Comparison of ENCODE assay signal across 8 cellular contexts in the genomic region with DNA sequence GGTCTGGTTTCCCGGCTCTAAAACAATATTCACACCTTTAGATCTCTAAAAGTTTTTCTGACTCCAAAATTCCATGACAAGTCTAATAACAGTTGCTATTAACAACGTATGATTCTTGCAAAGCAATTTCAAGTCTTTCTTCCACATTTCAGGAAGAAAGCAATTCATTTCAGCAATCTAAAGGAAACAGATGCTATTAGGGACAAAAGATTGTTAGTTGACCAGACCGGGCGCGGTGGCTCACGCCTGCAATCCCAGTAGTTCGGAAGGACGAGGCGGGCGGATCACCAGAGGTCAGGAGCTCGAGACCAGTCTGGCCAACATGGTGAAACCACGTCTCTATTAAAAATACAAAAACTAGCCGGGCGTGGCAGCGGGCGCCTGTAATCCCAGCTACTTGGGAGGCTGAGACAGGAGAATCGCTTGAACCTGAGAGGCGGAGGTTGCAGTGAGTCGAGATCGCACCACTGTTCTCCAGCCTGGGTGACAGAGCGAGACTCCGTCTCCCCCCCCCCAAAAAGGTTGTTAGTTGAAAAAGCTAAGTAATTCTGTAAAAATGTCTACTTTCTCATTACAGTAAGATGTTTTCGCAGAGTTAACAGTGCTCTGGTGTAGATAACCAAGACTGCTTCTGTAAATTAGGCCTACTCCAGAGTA. TPM values are rescaled to one million over a fixed set of nuclear protein-coding genes. Genes with fewer than 3 reads are reported as not detected.
DNase-seq lines count a peak whose midpoint lies in the region; ATAC-seq and TF ChIP-seq lines count a peak whose summit lies in the region.

No MANE protein-coding gene starts in this region.

- no peak for ATAC-seq in lower lobe of right lung

- H3K27me3 ChIP-seq in mammary epithelial cell (ENCODE audit: insufficient read depth, low read length), result no peaks in the 10 kb centered on the region
- H3K27me3 ChIP-seq in lower lobe of right lung (ENCODE audit: low read depth), result no peaks in the 10 kb centered on the region

- no peaks in the 10 kb centered on the region for H4K20me1 ChIP-seq in mammary epithelial cell (ENCODE audit: insufficient read depth, low read length)

- BruUV-seq in mammary epithelial cell (replicated peaks; lab: Mats Ljungman, UMichigan), result no TSS peak

- H3K27me3 Mint-ChIP-seq in activated CD4-positive, alpha-beta T cell treated with anti-CD3 and anti-CD28 coated beads, Interleukin-2, amount 10 ng/mL, durations not matched to agents 7 days and 5 days, result no peaks in the 10 kb centered on the region
- no peaks in the 10 kb centered on the region for H3K27me3 Mint-ChIP-seq in type B pancreatic cell

- H3K9me3 ChIP-seq in mammary epithelial cell (replicated peaks; ENCODE audit: insufficient read depth, low read length) (no peaks in the 10 kb centered on the region), lower lobe of right lung (no peaks in the 10 kb centered on the region)

- peak overlapping the region; percentile 83 for H2AFZ ChIP-seq in mammary epithelial cell (ENCODE audit: low read depth, low read length)

- H3K79me2 ChIP-seq in mammary epithelial cell (ENCODE audit: insufficient read depth, low read length), result peaks cover 77% of the 10 kb centered on the region

- H3K4me3 Mint-ChIP-seq in activated CD4-positive, alpha-beta T cell treated with anti-CD3 and anti-CD28 coated beads, Interleukin-2, amount 10 ng/mL, durations not matched to agents 7 days and 5 days, result peak overlapping the region; percentile 91
- peak overlapping the region; percentile 97 for H3K4me3 Mint-ChIP-seq in type B pancreatic cell

- dilution Hi-C loops in mammary epithelial cell (cut with HindIII; ENCODE audit: low sequenced_read_pairs), result no loop called here

- H3K36me3 ChIP-seq in mammary epithelial cell (ENCODE audit: insufficient read depth, low read length), result no peaks in the 10 kb centered on the region
- no peaks in the 10 kb centered on the region for H3K36me3 ChIP-seq in lower lobe of right lung

- H3K9me3 Mint-ChIP-seq in activated CD4-positive, alpha-beta T cell treated with anti-CD3 and anti-CD28 coated beads, Interleukin-2, amount 10 ng/mL, durations not matched to agents 7 days and 5 days, result no peaks in the 10 kb centered on the region
- no peaks in the 10 kb centered on the region for H3K9me3 Mint-ChIP-seq in type B pancreatic cell

- H3K4me3 ChIP-seq in mammary epithelial cell (replicated peaks in 1 of 3; ENCODE audit: insufficient read depth in 1 of 3, low read depth in 2 of 3, low read length in 3 of 3) (peak overlapping the region; percentile 77 to 80 (median 78)), lower lobe of right lung (peak overlapping the region; percentile 76)

- in situ Hi-C loops in mammary epithelial cell (cut with MboI; ENCODE audit: low sequenced_read_pairs in 2 of 2), result no loop called here

- H3K36me3 Mint-ChIP-seq in activated CD4-positive, alpha-beta T cell treated with anti-CD3 and anti-CD28 coated beads, Interleukin-2, amount 10 ng/mL, durations not matched to agents 7 days and 5 days (ENCODE audit: low read depth), result no peaks in the 10 kb centered on the region
- no peaks in the 10 kb centered on the region for H3K36me3 Mint-ChIP-seq in type B pancreatic cell

- peak overlapping the region; percentile 91 for H3K27ac ChIP-seq in mammary epithelial cell (ENCODE audit: insufficient read depth, low read depth, low read length)
- peak overlapping the region; percentile 95 for H3K27ac ChIP-seq in lower lobe of right lung

- peak overlapping the region; percentile 95 for H3K9ac ChIP-seq in mammary epithelial cell (ENCODE audit: insufficient read depth, low read length)

- H3K4me1 ChIP-seq in mammary epithelial cell (ENCODE audit: insufficient read depth, low read length) (peaks cover 15% of the 10 kb centered on the region), lower lobe of right lung (peaks cover 41% of the 10 kb centered on the region)

- CTCF ChIA-PET in activated CD4-positive, alpha-beta T cell treated with anti-CD3 and anti-CD28 coated beads, Interleukin-2, amount 10 ng/mL, durations not matched to agents 7 days and 5 days (lab: Charles Lee), result interaction anchor here (1.0 kb wide), 1 partner anchor 155 kb away, joined by 3 read pairs; no protein-coding TSS in a partner anchor
- CTCF ChIA-PET in mammary epithelial cell (lab: Charles Lee; ENCODE audit: low non-redundant PET), result no interaction called here

- H3K27ac Mint-ChIP-seq in activated CD4-positive, alpha-beta T cell treated with anti-CD3 and anti-CD28 coated beads, Interleukin-2, amount 10 ng/mL, durations not matched to agents 7 days and 5 days, result peak overlapping the region; percentile 90
- H3K27ac Mint-ChIP-seq in type B pancreatic cell, result peak overlapping the region; percentile 97

- POLR2A ChIA-PET in activated CD4-positive, alpha-beta T cell treated with anti-CD3 and anti-CD28 coated beads, Interleukin-2, amount 10 ng/mL, durations not matched to agents 7 days and 5 days (lab: Charles Lee), result no interaction called here

- no peak for TF ChIP-seq CTCF in mammary epithelial cell (conservative IDR thresholded peaks at IDR 0.05 in 1 of 2, IDR thresholded peaks at IDR 0.05 in 1 of 2; ENCODE audit: extremely low read depth in 1 of 2, insufficient read depth in 1 of 2, low read depth in 1 of 2, low read length in 2 of 2)
- no peak for TF ChIP-seq CTCF in lower lobe of right lung (IDR thresholded peaks at IDR 0.05)
- no peak for TF ChIP-seq CTCF in type B pancreatic cell (conservative IDR thresholded peaks at IDR 0.05)

- intact Hi-C loops in mammary epithelial cell (cut with micrococcal nuclease), result loop anchor here (2.0 to 5.0 kb wide), 3 partner anchors 54 to 97 kb away; no protein-coding TSS in a partner anchor
- intact Hi-C loops in lower lobe of right lung (cut with DNase I), result no loop called here

- no peak for DNase-seq in activated CD4-positive, alpha-beta T cell treated with anti-CD3 and anti-CD28 coated beads, Interleukin-2, amount 10 ng/mL, durations not matched to agents 7 days and 5 days
- DNase-seq in activated CD4-positive, alpha-beta T cell treated with anti-CD3 and anti-CD28 coated beads, Interleukin-2, amount 50 U/mL, for 48 hours, result no peak
- DNase-seq in mammary epithelial cell, result no peak
- peak; percentile 58 for DNase-seq in lower lobe of right lung
- DNase-seq in type B pancreatic cell (ENCODE audit: extremely low spot score, unreplicated experiment), result no peak
- DNase-seq in stimulated activated CD4-positive, alpha-beta T cell treated with anti-CD3 and anti-CD28 coated beads, Interleukin-2, amount 100 ng/mL, for 24 hours, result no peak
- DNase-seq in effector CD4-positive, alpha-beta T cell, result no peak
- DNase-seq in SHP77 treated with DMSO at 0.1 percent for 48 hours (lab: John Stamatoyannopoulos, UW), result no peak

- WGBS in mammary epithelial cell (ENCODE audit: low coverage, missing lambda C conversion rate), result 69% methylated on average over 20 of the region's 23 CpGs

- peaks cover 48% of the 10 kb centered on the region for H3K4me1 Mint-ChIP-seq in activated CD4-positive, alpha-beta T cell treated with anti-CD3 and anti-CD28 coated beads, Interleukin-2, amount 10 ng/mL, durations not matched to agents 7 days and 5 days
- H3K4me1 Mint-ChIP-seq in type B pancreatic cell (ENCODE audit: unreplicated experiment), result peaks cover 35% of the 10 kb centered on the region

- peak overlapping the region; percentile 75 for H3K4me2 ChIP-seq in mammary epithelial cell (ENCODE audit: insufficient read depth, low read depth, low read length)

RNA-seq across cellular contexts. Expression of a gene that starts 1.3 kb away (rescaled TPM):
- 10 to 100 TPM; 14.1 to 15.6 TPM for total RNA-seq in activated CD4-positive, alpha-beta T cell treated with anti-CD3 and anti-CD28 coated beads, Interleukin-2, amount 10 ng/mL, durations not matched to agents 7 days and 5 days
- 10 to 100 TPM; 41.0 to 56.6 TPM for total RNA-seq in mammary epithelial cell
- 24.2 TPM for polyA plus RNA-seq in mammary epithelial cell
- 45.8 TPM for polyA minus RNA-seq in mammary epithelial cell
- total RNA-seq in lower lobe of right lung, result 39.4 TPM
- 47.9 and 48.1 TPM in 2 replicates for total RNA-seq in type B pancreatic cell (ENCODE audit: low replicate concordance)

RNA-seq across cellular contexts. Expression of a gene that starts 15.5 kb away (rescaled TPM):
- not detected for total RNA-seq in activated CD4-positive, alpha-beta T cell treated with anti-CD3 and anti-CD28 coated beads, Interleukin-2, amount 10 ng/mL, durations not matched to agents 7 days and 5 days
- total RNA-seq in mammary epithelial cell (not detected), lower lobe of right lung (not detected), type B pancreatic cell (ENCODE audit: low replicate concordance) (not detected in 2 replicates)
- polyA plus RNA-seq in mammary epithelial cell, result not detected
- not detected for polyA minus RNA-seq in mammary epithelial cell
